Comparison of ENCODE assay signal across 1 cellular context in genomic region chr6:110352603-110353303, GRCh38.
TF ChIP-seq lines count a peak whose summit lies in the region.

No MANE protein-coding gene starts in this region.

TF ChIP-seq in IMR-90, 13 proteins besides CTCF, POLR2A, EP300 and RAD21 (continued from another document):
- TF ChIP-seq MAZ (IDR thresholded peaks at IDR 0.05; ENCODE audit: borderline replicate concordance, low read depth, low read length) (no peak), RCOR1 (IDR thresholded peaks at IDR 0.05; ENCODE audit: insufficient replicate concordance, low read length) (no peak), SMC3 (IDR thresholded peaks at IDR 0.05; ENCODE audit: low read depth, low read length) (no peak), USF2 (IDR thresholded peaks at IDR 0.05; ENCODE audit: low read depth, low read length) (no peak), CHD1 (IDR thresholded peaks at IDR 0.05; ENCODE audit: low read depth, low read length) (no peak), BHLHE40 (IDR thresholded peaks at IDR 0.05; ENCODE audit: low read depth, low read length) (no peak), MXI1 (IDR thresholded peaks at IDR 0.05; ENCODE audit: borderline replicate concordance, low read depth, low read length) (no peak), NFE2L2 (IDR thresholded peaks at IDR 0.05; ENCODE audit: low read depth, low read length) (no peak), FOS (IDR thresholded peaks at IDR 0.05; ENCODE audit: low read depth, low read length) (no peak)
